Comparison of ENCODE assay signal across 24 cellular contexts in the genomic region with DNA sequence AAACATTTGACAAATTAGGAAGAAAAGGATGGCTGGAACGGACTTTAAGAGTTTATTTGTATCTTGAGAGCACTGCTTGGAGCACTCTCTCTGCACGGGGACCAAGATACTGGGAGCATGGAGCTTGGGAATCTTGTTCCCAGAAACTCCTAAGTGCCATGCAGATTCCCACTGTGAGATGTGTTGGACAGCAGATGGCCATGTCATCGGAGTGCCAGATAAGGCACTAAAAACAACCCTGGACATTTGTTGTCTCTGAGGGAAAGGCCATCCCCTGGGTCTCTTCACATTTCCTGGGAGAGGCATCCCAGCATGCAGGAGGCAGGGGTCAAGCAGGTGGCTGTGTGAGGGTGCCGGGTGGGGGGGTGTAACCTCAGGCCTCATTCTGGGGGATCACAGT. TPM values are rescaled to one million over a fixed set of nuclear protein-coding genes. Genes with fewer than 3 reads are reported as not detected.
DNase-seq lines count a peak whose midpoint lies in the region; ATAC-seq and TF ChIP-seq lines count a peak whose summit lies in the region.
"Had no signal": no experiment of that assay in that cellular context is flagged by ENCODE, and none has a peak within 500 bp of the region (broad histone marks: within the 10 kb centered on the region; RNA-seq: fewer than 3 reads in every experiment).

No MANE protein-coding gene starts in this region.

- TF ChIP-seq POLR2A in IMR-90 (IDR thresholded peaks at IDR 0.05; ENCODE audit: low read depth, low read length) = no peak

- H3K36me3 ChIP-seq in IMR-90 (ENCODE audit: control insufficient read depth, insufficient read depth, low read length) (no peaks in the 10 kb centered on the region), neural cell (ENCODE audit: insufficient read depth, low read length) (no peaks in the 10 kb centered on the region)
- H3K36me3 ChIP-seq: BLaER1, MG63, Peyer's patch had no signal

- H3F3A ChIP-seq in neural cell (ENCODE audit: insufficient read depth, low read length, poor library complexity, severe bottlenecking) = no peaks in the 10 kb centered on the region

- H3K27ac ChIP-seq in IMR-90 (ENCODE audit: insufficient read depth, low read length) (no peak overlapping the region), dorsolateral prefrontal cortex (peak overlapping the region in 34 of 59 donors; percentile 1 to 80 (median 37)), neural cell (ENCODE audit: low read length) (no peak overlapping the region)
- H3K27ac ChIP-seq: BLaER1, Peyer's patch had no signal

- TF ChIP-seq CTCF in AG04449 (IDR thresholded peaks at IDR 0.05; ENCODE audit: insufficient read depth, low read length, missing control alignments) (no peak), IMR-90 (conservative IDR thresholded peaks at IDR 0.05; ENCODE audit: low read depth, low read length) (no peak), dorsolateral prefrontal cortex (IDR thresholded peaks at IDR 0.05 in 54 of 56, conservative IDR thresholded peaks at IDR 0.05 in 2 of 56; ENCODE audit: low read depth in 1 of 56, partially characterized antibody in 56 of 56) (peak in 1 of 56 donors; percentile 2), neural cell (IDR thresholded peaks at IDR 0.05; ENCODE audit: poor library complexity, severe bottlenecking) (no peak)

- H2BK120ac ChIP-seq in IMR-90 (ENCODE audit: low read depth, low read length) = peak overlapping the region; percentile 69

- H4K20me1 ChIP-seq in IMR-90 (ENCODE audit: insufficient read depth, low read length) (no peaks in the 10 kb centered on the region), neural cell (ENCODE audit: insufficient read depth) (no peaks in the 10 kb centered on the region)
- H4K20me1 ChIP-seq: BLaER1 had no signal

- POLR2A ChIA-PET in AG04449 (lab: Yijun Ruan, JAX) = no interaction called here
- POLR2A ChIA-PET in IMR-90 (lab: Charles Lee; ENCODE audit: unreplicated experiment) = interaction anchor here (0.6 kb wide), 1 partner anchor 8 kb away, joined by 3 read pairs; no protein-coding TSS in a partner anchor

- H3K4me3 ChIP-seq in AG04449 (ENCODE audit: low read depth, low read length) (peak overlapping the region; percentile 66), IMR-90 (ENCODE audit: insufficient read depth, low read depth, low read length) (no peak overlapping the region), dorsolateral prefrontal cortex (peak overlapping the region in 39 of 59 donors; percentile 3 to 88 (median 71)), neural cell (ENCODE audit: low read length) (peak overlapping the region; percentile 75)
- H3K4me3 ChIP-seq: BLaER1, K562, MG63, Peyer's patch had no signal

- H2BK5ac ChIP-seq in IMR-90 (ENCODE audit: low read depth, low read length, poor library complexity, severe bottlenecking) = peak overlapping the region; percentile 23

- H3K79me2 ChIP-seq in neural cell (replicated peaks; ENCODE audit: insufficient read depth, low read length) = peaks cover 3% of the 10 kb centered on the region

- H2BK15ac ChIP-seq in IMR-90 (ENCODE audit: low read depth, low read length) = peak overlapping the region; percentile 37; the same call in 1 of the 3 replicates

- H2AFZ ChIP-seq in IMR-90 (replicated peaks; ENCODE audit: low read length, poor library complexity) (no peak overlapping the region), neural cell (ENCODE audit: low read depth, low read length) (no peak overlapping the region)

- peak overlapping the region; percentile 23; the same call in 1 of the 2 replicates for H3K4me2 ChIP-seq in IMR-90 (ENCODE audit: low read depth, low read length)
- H3K4me2 ChIP-seq in neural cell (ENCODE audit: low read length) = peak overlapping the region; percentile 38
- H3K4me2 ChIP-seq: BLaER1 had no signal

- no peak for ATAC-seq in IMR-90 (ENCODE audit: low read depth)
- ATAC-seq in HG02973 (IDR thresholded peaks at IDR 0.05; ENCODE audit: unreplicated experiment) = no peak
- no peak for ATAC-seq in GM18870 (IDR thresholded peaks at IDR 0.05; ENCODE audit: unreplicated experiment)
- ATAC-seq in GM21526 (IDR thresholded peaks at IDR 0.05; ENCODE audit: low FRiP score, unreplicated experiment) = no peak
- ATAC-seq: HCT116, K562 had no signal

- in situ Hi-C loops in IMR-90 (cut with MboI; ENCODE audit: low sequenced_read_pairs) = loop anchor here (10.0 to 25.0 kb wide), 2 partner anchors 560 to 693 kb away; a partner anchor contains a TSS

- intact Hi-C loops in IMR-90 (cut with micrococcal nuclease) = loop anchor here (10.0 kb wide), 1 partner anchor 203 kb away; no protein-coding TSS in a partner anchor
- intact Hi-C loops in dorsolateral prefrontal cortex (cut with DNase I) = loop anchor here (2.0 to 10.0 kb wide), 3 partner anchors 393 to 693 kb away; a partner anchor contains a TSS

- H2AK5ac ChIP-seq in IMR-90 (ENCODE audit: low read depth, low read length) = no peak overlapping the region; the same call in 1 of the 2 replicates

- H3K9me3 ChIP-seq in IMR-90 (ENCODE audit: control insufficient read depth, insufficient read depth, low read length) (no peaks in the 10 kb centered on the region), neural cell (ENCODE audit: low read length) (no peaks in the 10 kb centered on the region)
- H3K9me3 ChIP-seq: BLaER1, Caco-2, MG63, Peyer's patch had no signal

- H3K27me3 ChIP-seq in IMR-90 (ENCODE audit: control insufficient read depth, insufficient read depth, low read length) (no peaks in the 10 kb centered on the region), dorsolateral prefrontal cortex (peaks cover 0 to 4% (median 0%) of the 10 kb centered on the region in 45 donors), neural cell (ENCODE audit: insufficient read depth, low read depth, low read length) (peaks cover 16% of the 10 kb centered on the region)
- H3K27me3 ChIP-seq: MG63 had no signal

- peak overlapping the region; percentile 65 for H3K4ac ChIP-seq in IMR-90 (ENCODE audit: low read depth, low read length)

- no peak for DNase-seq in AG04449 (ENCODE audit: low read depth, low spot score)
- DNase-seq in IMR-90 = no peak
- peak in 1 of 10 donors; percentile 48 for DNase-seq in dorsolateral prefrontal cortex
- DNase-seq in activated CD4-positive, alpha-beta T cell treated with anti-CD3 and anti-CD28 coated beads, Interleukin-2, amount 50 U/mL, for 1 hour = no peak
- DNase-seq: Caco-2; CD4-positive, alpha-beta memory T cell; DMS 273 treated with DMSO at 0.1 percent for 48 hours; DMS79 treated with DMSO at 0.1 percent for 48 hours; NCI-H1092; NCI-H1436; NCI-H2029; NCI-H2171; NCI-H524 treated with DMSO at 0.1 percent for 48 hours; Peyer's patch had no signal

- peak overlapping the region; percentile 11; the same call in 1 of the 2 replicates for H4K5ac ChIP-seq in IMR-90 (ENCODE audit: low read depth, low read length)

- peaks cover 23 to 71% of the 10 kb centered on the region in 2 experiments for H3K79me1 ChIP-seq in IMR-90 (ENCODE audit: low read depth in 1 of 2, low read length in 2 of 2)

- H3K9ac ChIP-seq in IMR-90 (ENCODE audit: low read depth, low read length) = no peak overlapping the region
- no peak overlapping the region for H3K9ac ChIP-seq in neural cell (ENCODE audit: low read length)
- H3K9ac ChIP-seq: BLaER1 had no signal

- dilution Hi-C loops in IMR-90 (cut with HindIII; ENCODE audit: low sequenced_read_pairs, unreplicated experiment) = no loop called here

- H3K9me1 ChIP-seq in IMR-90 (ENCODE audit: insufficient read depth, low read length) = peaks cover 30% of the 10 kb centered on the region

- peak overlapping the region; percentile 48; the same call in 1 of the 2 replicates for H2BK20ac ChIP-seq in IMR-90 (ENCODE audit: low read depth, low read length)

- H4K8ac ChIP-seq in IMR-90 (ENCODE audit: low read depth in 2 of 2, low read length in 2 of 2) = 0 out of 4 replicates have a peak overlapping the region, but pooled peaks of 1 of the 2 experiments have one; percentile 28

- BruUV-seq in IMR-90 (replicated peaks; lab: Mats Ljungman, UMichigan) = no TSS peak

- 0 out of 2 replicates have a peak overlapping the region, but pooled peaks have one; percentile 14 for H3K56ac ChIP-seq in IMR-90 (ENCODE audit: extremely low read depth, insufficient read depth, low read length)

- H3K4me1 ChIP-seq in IMR-90 (ENCODE audit: control insufficient read depth, insufficient read depth, low read length) = peaks cover 31% of the 10 kb centered on the region
- H3K4me1 ChIP-seq: BLaER1, Caco-2, Peyer's patch had no signal

- TF ChIP-seq EP300 in neural cell (conservative IDR thresholded peaks at IDR 0.05; ENCODE audit: poor library complexity, severe bottlenecking) = no peak

- TF ChIP-seq RAD21 in IMR-90 (IDR thresholded peaks at IDR 0.05; ENCODE audit: low read length) (no peak), neural cell (conservative IDR thresholded peaks at IDR 0.05) (no peak)

- peak overlapping the region; percentile 60 for H4K91ac ChIP-seq in IMR-90 (ENCODE audit: insufficient read depth, low read depth, low read length)

- peak overlapping the region; percentile 24 for H3K14ac ChIP-seq in IMR-90 (replicated peaks; ENCODE audit: low read depth, low read length)

- CTCF ChIA-PET in AG04449 (lab: Yijun Ruan, JAX) (interaction anchor here (1.5 to 2.1 kb wide), 3 partner anchors 10 to 517 kb away, joined by 4 to 5 read pairs (median 5); no protein-coding TSS in a partner anchor), IMR-90 (lab: Yijun Ruan, JAX) (interaction anchor here (1.0 kb wide), 1 partner anchor 207 kb away, joined by 3 read pairs; no protein-coding TSS in a partner anchor)

- H2AK9ac ChIP-seq in IMR-90 (replicated peaks; ENCODE audit: low read depth, low read length, poor library complexity) = peak overlapping the region; percentile 6

- 28% methylated on average over 2 of the region's 4 CpGs; no CpG with 5 or more reads in 1 of the 2 experiments for WGBS in IMR-90 (ENCODE audit: extremely low coverage in 2 of 2, insufficient read length in 1 of 2), 2 experiments

- H3K18ac ChIP-seq in IMR-90 (ENCODE audit: low read depth, low read length) = peak overlapping the region; percentile 20; the same call in 1 of the 2 replicates

- H3K23ac ChIP-seq in IMR-90 (ENCODE audit: low read depth, low read length) = peak overlapping the region; percentile 55; the same call in 1 of the 2 replicates

- H3K9me2 ChIP-seq in neural cell (ENCODE audit: insufficient read depth, low read length) = no peaks in the 10 kb centered on the region

TF ChIP-seq in IMR-90, 13 proteins besides CTCF, POLR2A, EP300 and RAD21 (continues in another document):
- no peak for TF ChIP-seq SMC3 (IDR thresholded peaks at IDR 0.05; ENCODE audit: low read depth, low read length)
- no peak for TF ChIP-seq CEBPB (IDR thresholded peaks at IDR 0.05; ENCODE audit: low read depth, low read length)
- no peak for TF ChIP-seq BHLHE40 (IDR thresholded peaks at IDR 0.05; ENCODE audit: low read depth, low read length)

RNA-seq across cellular contexts. Expression of a gene that starts 2.9 kb away (rescaled TPM):
- total RNA-seq in IMR-90 (2012; rRNA removed) = 10.9 and 12.8 TPM in 2 replicates
- 15.9 and 18.5 TPM in 2 replicates for polyA plus RNA-seq in IMR-90 (2012; rRNA removed)
- polyA plus RNA-seq in IMR-90 (2012; cell fraction: cytosol; rRNA removed) = 8.7 and 13.0 TPM in 2 replicates
- polyA plus RNA-seq in IMR-90 (2012; cell fraction: nucleus; rRNA removed; ENCODE audit: low replicate concordance) = 13.3 and 27.3 TPM in 2 replicates
- 10 to 100 TPM; 22.2 to 74.8 (median 42.9) TPM for total RNA-seq in dorsolateral prefrontal cortex
- polyA plus RNA-seq in neural cell = 23.8 and 29.0 TPM in 2 replicates
- polyA minus RNA-seq in neural cell = 38.9 and 45.5 TPM in 2 replicates
- total RNA-seq: A673; Caco-2; CD4-positive, alpha-beta memory T cell; OCI-LY7 had no signal
- polyA plus RNA-seq: CD4-positive, alpha-beta memory T cell had no signal

Comparison
In these comparisons a context has a peak if more than half of its experiments do, and no peak if none do; other contexts are left out.
1. H3K27ac ChIP-seq: peak in dorsolateral prefrontal cortex (34 of 59); none in IMR-90 (single experiment) and neural cell (single experiment).